ENCODE assay signal across 25 cellular contexts in genomic region chr2:38416296-38417036, GRCh38.
"Had no signal": no experiment of that assay in that cellular context is flagged by ENCODE, and none has a peak within 500 bp of the region (broad histone marks: within the 10 kb centered on the region; RNA-seq: fewer than 3 reads in every experiment).

No MANE protein-coding gene starts in this region.

- H3K4me3 ChIP-seq: K562, Peyer's patch had no signal

- H3K36me3 ChIP-seq: brain microvascular endothelial cell, Peyer's patch had no signal

- H3K27me3 ChIP-seq: Peyer's patch had no signal

- ATAC-seq: activated CD8-positive, alpha-beta memory T cell treated with anti-CD3 and anti-CD28 coated beads, Interleukin-2, amount 10 ng/mL, durations not matched to agents 7 days and 5 days; K562 had no signal

- H3K27ac Mint-ChIP-seq: activated B cell treated with CpG ODN at 0.5 μM for 24 hours; activated CD4-positive, alpha-beta T cell treated with anti-CD3 and anti-CD28 coated beads, Interleukin-2, amount 10 ng/mL, durations not matched to agents 24 days and 14 days; activated CD8-positive, alpha-beta memory T cell treated with anti-CD3 and anti-CD28 coated beads, Interleukin-2, amount 10 ng/mL, durations not matched to agents 7 days and 5 days; activated naive CD8-positive, alpha-beta T cell; activated T-cell treated with anti-CD3 and anti-CD28 coated beads, Interleukin-2, amount 50 U/mL, for 24 hours; activated T-helper 1 cell treated with anti-CD3 and anti-CD28 coated beads, Interleukin-12 subunit alpha, Interleukin-12 subunit beta, Interleukin-2, Interleukin-4 antibody, amounts not matched to agents 30 ng/mL and 10 ng/mL and 1 ng/mL, durations not matched to agents 14 hours and 24 hours and 36 hours; T-helper 1 cell treated with Interleukin-12 subunit alpha and Interleukin-12 subunit beta and Interleukin-4 antibody, amounts not matched to agents 30 μg/mL and 1 μg/mL, for 36 hours had no signal

- FAIRE-seq: K562 had no signal

- DNase-seq: activated B cell treated with CpG ODN at 0.5 μM for 24 hours; activated CD4-positive, alpha-beta T cell treated with anti-CD3 and anti-CD28 coated beads for 1 hour; activated CD4-positive, alpha-beta T cell treated with anti-CD3 and anti-CD28 coated beads, Interleukin-2, amount 10 ng/mL, durations not matched to agents 24 days and 14 days; activated CD4-positive, alpha-beta T cell treated with anti-CD3 and anti-CD28 coated beads, Interleukin-2, amount 50 U/mL, for 48 hours; activated CD8-positive, alpha-beta memory T cell treated with anti-CD3 and anti-CD28 coated beads, Interleukin-2, amount 10 ng/mL, durations not matched to agents 7 days and 5 days; activated effector memory CD4-positive, alpha-beta T cell treated with anti-CD3 and anti-CD28 coated beads, Interleukin-2, amount 50 U/mL, for 16 hours; activated naive CD4-positive, alpha-beta T cell treated with Interleukin-2 at 50 U/mL for 16 hours; activated T-cell treated with anti-CD3 and anti-CD28 coated beads, Interleukin-2, amount 50 U/mL, for 24 hours; amygdala; brain microvascular endothelial cell; cerebellar nuclear complex; Kasumi-1; NCI-H1092; NCI-H1417; NCI-H2029; NCI-H2107; NCI-H2171 treated with DMSO at 0.1 percent for 48 hours; NCI-H226; NCI-H82; Peyer's patch; SHP77 treated with DMSO at 0.1 percent for 48 hours had no signal

- H3K27ac ChIP-seq: brain microvascular endothelial cell, Peyer's patch had no signal
